ENCODE assay signal across 27 cellular contexts in the genomic region with DNA sequence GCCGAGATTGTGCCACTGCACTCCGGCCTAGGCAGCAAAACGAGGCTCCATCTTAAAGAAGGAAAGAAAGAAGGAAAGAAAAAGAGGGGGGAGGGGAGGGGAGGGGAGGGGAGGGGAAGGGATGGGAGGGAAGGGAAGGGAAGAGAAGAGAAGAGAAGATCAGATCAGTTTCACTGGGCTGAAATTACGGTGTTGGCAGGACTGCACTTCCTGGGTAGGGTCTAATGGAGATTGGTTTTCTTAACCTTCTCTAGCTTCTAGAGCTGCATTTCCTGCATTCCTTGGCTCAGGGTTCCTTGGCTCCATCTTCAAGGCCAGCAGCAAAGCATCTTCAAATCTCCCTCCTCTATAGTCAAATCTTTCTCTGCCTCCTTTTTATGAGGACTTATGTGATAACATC.
"Had no signal": no experiment of that assay in that cellular context is flagged by ENCODE, and none has a peak within 500 bp of the region (broad histone marks: within the 10 kb centered on the region; RNA-seq: fewer than 3 reads in every experiment).

No MANE protein-coding gene starts in this region.

- H3K27ac ChIP-seq: colonic mucosa, epithelial cell of prostate, esophagus squamous epithelium, gastrocnemius medialis, heart right ventricle, left lung, lower lobe of right lung had no signal

- ATAC-seq: effector memory CD8-positive, alpha-beta T cell; esophagus mucosa; gastrocnemius medialis; heart right ventricle; left cardiac atrium; left lung; left ventricle myocardium superior; lower lobe of right lung; naive thymus-derived CD4-positive, alpha-beta T cell had no signal

- H3K9me3 Mint-ChIP-seq: dendritic cell treated with granulocyte-macrophage colony-stimulating factor and Interleukin-4, amounts not matched to agents 40 ng/mL and 50 ng/mL, for 4 days; effector memory CD8-positive, alpha-beta T cell; endodermal cell; naive thymus-derived CD4-positive, alpha-beta T cell had no signal

- H3K36me3 ChIP-seq: colonic mucosa, esophagus squamous epithelium, gastrocnemius medialis, heart right ventricle, left lung, lower lobe of right lung had no signal

- H3K4me1 Mint-ChIP-seq: endodermal cell had no signal

- H3K27ac Mint-ChIP-seq: dendritic cell treated with granulocyte-macrophage colony-stimulating factor and Interleukin-4, amounts not matched to agents 40 ng/mL and 50 ng/mL, for 4 days; effector memory CD8-positive, alpha-beta T cell; endodermal cell; naive thymus-derived CD4-positive, alpha-beta T cell had no signal

- H3K4me3 ChIP-seq: colonic mucosa, esophagus squamous epithelium, gastrocnemius medialis, heart right ventricle, left lung, lower lobe of right lung had no signal

- FAIRE-seq: endometrium, islet of Langerhans, keratinocyte had no signal

- H3K9me3 ChIP-seq: colonic mucosa, esophagus squamous epithelium, gastrocnemius medialis, heart right ventricle, left lung, lower lobe of right lung had no signal

- DNase-seq: colonic mucosa; cortex of kidney; effector CD8-positive, alpha-beta T cell; effector memory CD8-positive, alpha-beta T cell; endodermal cell; erythroblast; esophagus squamous epithelium; foreskin fibroblast; foreskin melanocyte; gastrocnemius medialis; glutamatergic neuron; head of caudate nucleus; heart right ventricle; hippocampal formation; left cardiac atrium; left ventricle myocardium superior; lower lobe of right lung; mesenchymal stem cell; midbrain; naive thymus-derived CD4-positive, alpha-beta T cell had no signal

- H3K36me3 Mint-ChIP-seq: naive thymus-derived CD4-positive, alpha-beta T cell had no signal

- H3K4me3 Mint-ChIP-seq: dendritic cell treated with granulocyte-macrophage colony-stimulating factor and Interleukin-4, amounts not matched to agents 40 ng/mL and 50 ng/mL, for 4 days; effector memory CD8-positive, alpha-beta T cell; endodermal cell; naive thymus-derived CD4-positive, alpha-beta T cell had no signal

- H3K4me1 ChIP-seq: colonic mucosa, esophagus squamous epithelium, gastrocnemius medialis, left lung, lower lobe of right lung had no signal

- H3K27me3 ChIP-seq: colonic mucosa, esophagus squamous epithelium, gastrocnemius medialis, heart right ventricle, left lung had no signal

- H3K27me3 Mint-ChIP-seq: dendritic cell treated with granulocyte-macrophage colony-stimulating factor and Interleukin-4, amounts not matched to agents 40 ng/mL and 50 ng/mL, for 4 days; effector memory CD8-positive, alpha-beta T cell had no signal
